ENCODE assay signal across 8 cellular contexts in the genomic region with DNA sequence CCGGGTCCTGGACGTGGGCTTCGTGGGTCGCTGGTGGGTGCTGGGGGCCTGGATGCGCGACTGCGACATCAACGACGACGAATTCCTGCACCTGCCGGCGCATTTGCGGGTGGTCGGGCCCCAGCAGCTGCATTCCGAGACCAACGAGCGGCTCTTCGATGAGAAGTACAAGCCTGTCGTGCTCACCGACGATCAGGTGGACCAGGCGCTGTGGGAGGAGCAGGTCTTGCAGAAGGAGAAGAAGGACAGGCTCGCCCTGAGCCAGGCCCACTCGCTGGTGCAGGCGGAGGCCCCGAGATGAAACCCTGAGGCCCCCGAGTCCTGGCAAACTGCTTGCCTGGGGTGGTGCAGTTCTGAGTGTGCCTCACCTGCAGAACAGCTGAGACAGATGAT. TPM values are rescaled to one million over a fixed set of nuclear protein-coding genes. Genes with fewer than 3 reads are reported as not detected.
A peak's percentile ranks its signal among the peaks of the same experiment; 100 is the strongest.
DNase-seq lines count a peak whose midpoint lies in the region; ATAC-seq and TF ChIP-seq lines count a peak whose summit lies in the region.

No MANE protein-coding gene starts in this region.

- TF ChIP-seq CTCF in gastroesophageal sphincter (IDR thresholded peaks at IDR 0.05) = no peak

- H3K4me3 ChIP-seq in SK-N-MC (peak overlapping the region; percentile 94), gastroesophageal sphincter (peak overlapping the region; percentile 69 to 99), skeletal muscle cell (ENCODE audit: low read depth, low read length) (peak overlapping the region; percentile 89)

- peaks cover 2 to 45% (median 16%) of the 10 kb centered on the region in 3 donors for H3K4me1 ChIP-seq in gastroesophageal sphincter

- no peaks in the 10 kb centered on the region for H3K27me3 ChIP-seq in gastroesophageal sphincter

- H3K9ac ChIP-seq in SK-N-MC (ENCODE audit: insufficient read length) = peak overlapping the region; percentile 81

- H3K9me3 ChIP-seq in SK-N-MC (ENCODE audit: low read depth, low read length) = no peaks in the 10 kb centered on the region
- no peaks in the 10 kb centered on the region for H3K9me3 ChIP-seq in gastroesophageal sphincter

- H3K36me3 ChIP-seq in SK-N-MC (ENCODE audit: insufficient read depth, low read length) (peaks cover 5% of the 10 kb centered on the region), gastroesophageal sphincter (peaks cover 0 to 47% of the 10 kb centered on the region in 2 donors)

- in situ Hi-C loops in ACHN (cut with HindIII; ENCODE audit: low pct_ligation_motif_present, low pct_unique_long_range_greater_than_20kb, low sequenced_read_pairs) = no loop called here

- TF ChIP-seq EP300 in gastroesophageal sphincter (IDR thresholded peaks at IDR 0.05) = no peak

- ATAC-seq in GM21723 (IDR thresholded peaks at IDR 0.05; ENCODE audit: unreplicated experiment) (peak; percentile 13), gastroesophageal sphincter (no peak)

- H3K27ac ChIP-seq in SK-N-MC (no peak overlapping the region), gastroesophageal sphincter (peak overlapping the region in 3 of 4 donors; percentile 87 to 89 (median 88))

- no peak for TF ChIP-seq POLR2A in gastroesophageal sphincter (IDR thresholded peaks at IDR 0.05)

- 7% methylated on average over 3 of the region's 27 CpGs; no CpG with 5 or more reads in 1 of the 2 donors for WGBS in gastroesophageal sphincter (ENCODE audit: low coverage in 1 of 2), 2 donors

- DNase-seq in SK-N-MC (ENCODE audit: low read depth, low spot score) = no peak
- no peak for DNase-seq in skeletal muscle cell (ENCODE audit: low read depth)
- DNase-seq in RKO (ENCODE audit: low spot score) = no peak
- DNase-seq in ACHN = no peak
- DNase-seq in H4 (ENCODE audit: low spot score) = no peak
- no peak for DNase-seq in CD1c-positive myeloid dendritic cell (ENCODE audit: extremely low spot score)

RNA-seq across cellular contexts. Expression of a gene that starts 0.8 kb away (rescaled TPM):
- total RNA-seq in gastroesophageal sphincter = 10 to 100 TPM; 37.6 to 51.1 (median 40.9) TPM
- 11.2 and 23.5 TPM in 2 replicates for total RNA-seq in H4 (2014; rRNA removed; shearing (Covaris generic))

RNA-seq across cellular contexts. Expression of a gene that starts 1.0 kb away (rescaled TPM):
- total RNA-seq in gastroesophageal sphincter = 10 to 100 TPM; 25.5 to 47.8 (median 28.1) TPM
- 31.7 and 42.5 TPM in 2 replicates for total RNA-seq in H4 (2014; rRNA removed; shearing (Covaris generic))

RNA-seq across cellular contexts. Expression of a gene that starts 31.4 kb away (rescaled TPM):
- total RNA-seq in gastroesophageal sphincter = 10 to 100 TPM; 37.8 to 77.9 (median 51.1) TPM
- 47.2 and 57.9 TPM in 2 replicates for total RNA-seq in H4 (2014; rRNA removed; shearing (Covaris generic))

RNA-seq across cellular contexts. Expression of a gene that starts 58.0 kb away (rescaled TPM):
- total RNA-seq in gastroesophageal sphincter = 10 to 100 TPM; 17.0 to 37.1 (median 18.8) TPM
- total RNA-seq in H4 (2014; rRNA removed; shearing (Covaris generic)) = 21.0 and 21.2 TPM in 2 replicates
